In the genomic region with DNA sequence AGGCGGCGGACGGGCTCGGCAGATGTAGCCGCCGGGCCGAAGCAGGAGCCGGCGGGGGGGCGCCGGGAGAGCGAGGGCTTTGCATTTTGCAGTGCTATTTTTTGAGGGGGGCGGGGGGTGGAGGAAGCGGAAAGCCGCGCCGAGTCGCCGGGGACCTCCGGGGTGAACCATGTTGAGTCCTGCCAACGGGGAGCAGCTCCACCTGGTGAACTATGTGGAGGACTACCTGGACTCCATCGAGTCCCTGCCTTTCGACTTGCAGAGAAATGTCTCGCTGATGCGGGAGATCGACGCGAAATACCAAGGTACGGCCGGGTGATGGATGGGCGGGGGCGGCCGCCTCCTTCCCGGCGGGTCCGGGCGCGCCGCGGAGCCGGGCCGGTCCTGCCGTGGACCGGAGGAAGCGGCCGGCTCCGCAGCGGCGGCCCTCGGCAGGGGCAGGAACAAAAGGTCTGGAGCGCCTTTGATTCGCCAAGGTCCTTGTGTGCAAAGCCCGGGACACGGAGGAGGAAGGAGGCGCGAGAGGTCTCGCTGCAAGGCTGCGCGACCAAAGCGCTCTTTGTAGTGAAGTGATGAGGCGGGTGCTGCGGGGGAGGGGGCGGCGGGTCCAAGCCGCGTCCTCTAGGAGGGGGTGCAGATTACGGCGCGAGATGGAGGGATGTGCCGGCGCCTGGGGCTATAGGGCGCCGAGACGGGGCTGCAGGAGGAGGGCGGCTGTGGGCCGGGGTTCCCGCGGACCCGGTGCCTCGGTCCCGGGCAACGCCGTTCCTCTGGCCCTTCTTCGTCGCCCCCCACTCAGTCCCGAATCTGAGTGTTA, we compare ENCODE assay signal across 1 cellular context.
TF ChIP-seq lines count a peak whose summit lies in the region.

No MANE protein-coding gene starts in this region.

TF ChIP-seq in HEK293, 187 proteins besides CTCF, POLR2A, EP300 and RAD21 (continued from another document):
- no peak for TF ChIP-seq MEIS1 (CRISPR knock-in tag; IDR thresholded peaks at IDR 0.05; ENCODE audit: borderline replicate concordance)
- peak; percentile 89; the same call in 1 of the 2 replicates for TF ChIP-seq ZBTB20 (tag by site-specific recombination; IDR thresholded peaks at IDR 0.05)
- no peak for TF ChIP-seq ZNF48 (tag by site-specific recombination; IDR thresholded peaks at IDR 0.05)
- TF ChIP-seq, protein P1, sequence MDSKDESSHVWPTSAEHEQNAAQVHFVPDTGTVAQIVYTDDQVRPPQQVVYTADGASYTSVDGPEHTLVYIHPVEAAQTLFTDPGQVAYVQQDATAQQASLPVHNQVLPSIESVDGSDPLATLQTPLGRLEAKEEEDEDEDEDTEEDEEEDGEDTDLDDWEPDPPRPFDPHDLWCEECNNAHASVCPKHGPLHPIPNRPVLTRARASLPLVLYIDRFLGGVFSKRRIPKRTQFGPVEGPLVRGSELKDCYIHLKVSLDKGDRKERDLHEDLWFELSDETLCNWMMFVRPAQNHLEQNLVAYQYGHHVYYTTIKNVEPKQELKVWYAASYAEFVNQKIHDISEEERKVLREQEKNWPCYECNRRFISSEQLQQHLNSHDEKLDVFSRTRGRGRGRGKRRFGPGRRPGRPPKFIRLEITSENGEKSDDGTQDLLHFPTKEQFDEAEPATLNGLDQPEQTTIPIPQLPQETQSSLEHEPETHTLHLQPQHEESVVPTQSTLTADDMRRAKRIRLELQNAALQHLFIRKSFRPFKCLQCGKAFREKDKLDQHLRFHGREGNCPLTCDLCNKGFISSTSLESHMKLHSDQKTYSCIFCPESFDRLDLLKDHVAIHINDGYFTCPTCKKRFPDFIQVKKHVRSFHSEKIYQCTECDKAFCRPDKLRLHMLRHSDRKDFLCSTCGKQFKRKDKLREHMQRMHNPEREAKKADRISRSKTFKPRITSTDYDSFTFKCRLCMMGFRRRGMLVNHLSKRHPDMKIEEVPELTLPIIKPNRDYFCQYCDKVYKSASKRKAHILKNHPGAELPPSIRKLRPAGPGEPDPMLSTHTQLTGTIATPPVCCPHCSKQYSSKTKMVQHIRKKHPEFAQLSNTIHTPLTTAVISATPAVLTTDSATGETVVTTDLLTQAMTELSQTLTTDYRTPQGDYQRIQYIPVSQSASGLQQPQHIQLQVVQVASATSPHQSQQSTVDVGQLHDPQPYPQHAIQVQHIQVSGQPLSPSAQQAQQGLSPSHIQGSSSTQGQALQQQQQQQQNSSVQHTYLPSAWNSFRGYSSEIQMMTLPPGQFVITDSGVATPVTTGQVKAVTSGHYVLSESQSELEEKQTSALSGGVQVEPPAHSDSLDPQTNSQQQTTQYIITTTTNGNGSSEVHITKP (tag by site-specific recombination; IDR thresholded peaks at IDR 0.05), result peak; percentile 38; the same call in 1 of the 2 replicates
- TF ChIP-seq ZNF843 (tag by site-specific recombination; IDR thresholded peaks at IDR 0.05), result no peak
- no peak for TF ChIP-seq GFI1B (tag by site-specific recombination; IDR thresholded peaks at IDR 0.05)
- TF ChIP-seq SALL2 (tag by site-specific recombination; IDR thresholded peaks at IDR 0.05; ENCODE audit: borderline replicate concordance), result no peak
- TF ChIP-seq IKZF3 (tag by site-specific recombination; IDR thresholded peaks at IDR 0.05), result no peak
- no peak for TF ChIP-seq SETDB1 (IDR thresholded peaks at IDR 0.05; ENCODE audit: insufficient read length, low read length)
- no peak for TF ChIP-seq ZNF791 (tag by site-specific recombination; IDR thresholded peaks at IDR 0.05)
- TF ChIP-seq ZNF561 (tag by site-specific recombination; IDR thresholded peaks at IDR 0.05; ENCODE audit: borderline replicate concordance), result peak; percentile 27; the same call in 1 of the 2 replicates
- TF ChIP-seq ZNF548 (tag by site-specific recombination; IDR thresholded peaks at IDR 0.05), result no peak
- TF ChIP-seq ZNF510 (tag by site-specific recombination; IDR thresholded peaks at IDR 0.05; ENCODE audit: insufficient replicate concordance), result no peak
- TF ChIP-seq ZNF596 (tag by site-specific recombination; IDR thresholded peaks at IDR 0.05), result no peak
- TF ChIP-seq, protein P2, sequence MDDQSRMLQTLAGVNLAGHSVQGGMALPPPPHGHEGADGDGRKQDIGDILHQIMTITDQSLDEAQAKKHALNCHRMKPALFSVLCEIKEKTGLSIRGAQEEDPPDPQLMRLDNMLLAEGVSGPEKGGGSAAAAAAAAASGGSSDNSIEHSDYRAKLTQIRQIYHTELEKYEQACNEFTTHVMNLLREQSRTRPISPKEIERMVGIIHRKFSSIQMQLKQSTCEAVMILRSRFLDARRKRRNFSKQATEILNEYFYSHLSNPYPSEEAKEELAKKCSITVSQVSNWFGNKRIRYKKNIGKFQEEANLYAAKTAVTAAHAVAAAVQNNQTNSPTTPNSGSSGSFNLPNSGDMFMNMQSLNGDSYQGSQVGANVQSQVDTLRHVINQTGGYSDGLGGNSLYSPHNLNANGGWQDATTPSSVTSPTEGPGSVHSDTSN (CRISPR knock-in tag; IDR thresholded peaks at IDR 0.05), result no peak
- no peak for TF ChIP-seq ZNF558 (tag by site-specific recombination; IDR thresholded peaks at IDR 0.05)
